ENCODE assay signal across 12 cellular contexts in genomic region chr16:57358527-57359095, GRCh38. TPM values are rescaled to one million over a fixed set of nuclear protein-coding genes. Genes with fewer than 3 reads are reported as not detected.
DNase-seq lines count a peak whose midpoint lies in the region; ATAC-seq and TF ChIP-seq lines count a peak whose summit lies in the region.
"Had no signal": no experiment of that assay in that cellular context is flagged by ENCODE, and none has a peak within 500 bp of the region (broad histone marks: within the 10 kb centered on the region; RNA-seq: fewer than 3 reads in every experiment).

Gene CCL22, plus strand, starts transcription at chr16:57358783. Its CDS starts 34 bp downstream, at chr16:57358817.

- RAD21 ChIA-PET in HCT116 (lab: Charles Lee; ENCODE audit: low non-redundant PET in 1 of 2, low total read pairs in 2 of 2, uncharacterized antibody in 2 of 2, unreplicated experiment in 2 of 2), result no interaction called here

- intact Hi-C loops in HCT116 (cut with micrococcal nuclease), result no loop called here

- no peak within 1 kb of the TSS for H3K4me3 Mint-ChIP-seq in stimulated activated effector memory CD8-positive, alpha-beta T cell treated with anti-CD3 and anti-CD28 coated beads, Interleukin-12 subunit alpha, Interleukin-12 subunit beta, amount 100 ng/mL, for 72 hours

- H3K79me1 ChIP-seq in mesendoderm (ENCODE audit: low read length), result no peaks in the 10 kb centered on the region

- no peak for TF ChIP-seq CTCF in HCT116 (IDR thresholded peaks at IDR 0.05 in 2 of 3, conservative IDR thresholded peaks at IDR 0.05 in 1 of 3; ENCODE audit: borderline replicate concordance in 1 of 3, insufficient read depth in 1 of 3, low read depth in 2 of 3, low read length in 2 of 3)

- H3K23ac ChIP-seq in mesendoderm (ENCODE audit: low read length), result no peak within 1 kb of the TSS

- H4K8ac ChIP-seq in mesendoderm (ENCODE audit: low read depth, low read length), result no peak within 1 kb of the TSS

- peak; percentile 64 for ATAC-seq in HCT116
- ATAC-seq in stimulated activated effector memory CD8-positive, alpha-beta T cell treated with anti-CD3 and anti-CD28 coated beads, Interleukin-12 subunit alpha, Interleukin-12 subunit beta, amount 100 ng/mL, for 72 hours, result peak; percentile 75

- no peak within 1 kb of the TSS for H2AFZ ChIP-seq in HCT116 (ENCODE audit: low read depth, low read length, poor library complexity, severe bottlenecking)

- no peak for TF ChIP-seq POLR2A in HCT116 (IDR thresholded peaks at IDR 0.05; ENCODE audit: borderline replicate concordance, extremely low read depth, insufficient read depth, insufficient read length)

- POLR2A ChIA-PET in HCT116 (lab: Charles Lee), result no interaction called here

- H3K27ac ChIP-seq in HCT116 (ENCODE audit: low read depth, low read length) (no peak within 1 kb of the TSS), mesendoderm (ENCODE audit: low read depth, low read length) (no peak within 1 kb of the TSS)
- H3K27ac ChIP-seq: sigmoid colon, thoracic aorta had no signal

- no peaks in the 10 kb centered on the region for H3K9me3 Mint-ChIP-seq in stimulated activated effector memory CD8-positive, alpha-beta T cell treated with anti-CD3 and anti-CD28 coated beads, Interleukin-12 subunit alpha, Interleukin-12 subunit beta, amount 100 ng/mL, for 72 hours

- BruUV-seq in HCT116 (replicated peaks; lab: Mats Ljungman, UMichigan), result no TSS peak

- H3K4ac ChIP-seq in mesendoderm (ENCODE audit: low read depth, low read length), result no peak within 1 kb of the TSS

- H3K36me3 Mint-ChIP-seq in stimulated activated effector memory CD8-positive, alpha-beta T cell treated with anti-CD3 and anti-CD28 coated beads, Interleukin-12 subunit alpha, Interleukin-12 subunit beta, amount 100 ng/mL, for 72 hours, result peaks cover 12% of the 10 kb centered on the region

- no peaks in the 10 kb centered on the region for H3K9me3 ChIP-seq in HCT116 (ENCODE audit: control insufficient read depth in 1 of 2, insufficient read depth in 1 of 2, low read depth in 1 of 2, low read length in 2 of 2)
- H3K9me3 ChIP-seq: sigmoid colon, thoracic aorta had no signal

- H3K4me1 Mint-ChIP-seq in stimulated activated effector memory CD8-positive, alpha-beta T cell treated with anti-CD3 and anti-CD28 coated beads, Interleukin-12 subunit alpha, Interleukin-12 subunit beta, amount 100 ng/mL, for 72 hours, result peaks cover 12% of the 10 kb centered on the region

- H2BK120ac ChIP-seq in mesendoderm (ENCODE audit: low read depth, low read length), result no peak within 1 kb of the TSS

- H2AK5ac ChIP-seq in mesendoderm (ENCODE audit: low read length), result no peak within 1 kb of the TSS

- H3K4me1 ChIP-seq in HCT116 (ENCODE audit: control insufficient read depth in 1 of 2, insufficient read depth in 2 of 2, low read length in 2 of 2) (peaks cover 0 to 7% of the 10 kb centered on the region in 2 experiments; a peak in 2 of 4 replicates), mesendoderm (ENCODE audit: control insufficient read depth, low read depth, low read length) (no peaks in the 10 kb centered on the region)
- H3K4me1 ChIP-seq: sigmoid colon had no signal

- CTCF ChIA-PET in HCT116 (lab: Charles Lee), result no interaction called here

- no peaks in the 10 kb centered on the region for H3K9me2 ChIP-seq in HCT116 (ENCODE audit: insufficient read depth)

- H3K18ac ChIP-seq in mesendoderm (ENCODE audit: low read length), result no peak within 1 kb of the TSS

- H3K56ac ChIP-seq in mesendoderm (ENCODE audit: low read length), result no peak within 1 kb of the TSS

- TF ChIP-seq RAD21 in HCT116 (IDR thresholded peaks at IDR 0.05; ENCODE audit: low read depth), result no peak

- DNase-seq in activated effector memory CD4-positive, alpha-beta T cell treated with anti-CD3 and anti-CD28 coated beads, Interleukin-2, amount 50 U/mL, for 16 hours, result peak; percentile 44
- DNase-seq in activated effector memory CD4-positive, alpha-beta T cell treated with Interleukin-2 at 50 U/mL for 16 hours, result no peak
- no peak for DNase-seq in HCT116 (ENCODE audit: low read depth, low spot score)
- DNase-seq in SKM-1 (lab: John Stamatoyannopoulos, UW; ENCODE audit: unreplicated experiment), result peak; percentile 52
- DNase-seq in stimulated activated effector memory CD8-positive, alpha-beta T cell treated with anti-CD3 and anti-CD28 coated beads, Interleukin-12 subunit alpha, Interleukin-12 subunit beta, amount 100 ng/mL, for 72 hours (ENCODE audit: low spot score in 2 of 2), result no peak
- DNase-seq in mesendoderm, result no peak
- DNase-seq in HUDEP-2 (lab: John Stamatoyannopoulos, UW; ENCODE audit: unreplicated experiment in 76 of 76), result no peak
- no peak for DNase-seq in NCI-H526 (lab: John Stamatoyannopoulos, UW)
- DNase-seq: H7, sigmoid colon had no signal

- no peaks in the 10 kb centered on the region for H4K20me1 ChIP-seq in HCT116 (ENCODE audit: insufficient read depth)

- no peaks in the 10 kb centered on the region for H3K27me3 ChIP-seq in HCT116 (ENCODE audit: insufficient read depth, low read length)
- H3K27me3 ChIP-seq in mesendoderm (ENCODE audit: insufficient read depth, low read length, poor library complexity), result no peaks in the 10 kb centered on the region
- H3K27me3 ChIP-seq: sigmoid colon had no signal

- no peak within 1 kb of the TSS for H2BK15ac ChIP-seq in mesendoderm (replicated peaks; ENCODE audit: low read depth)

- no peak within 1 kb of the TSS for H3K9ac ChIP-seq in HCT116 (ENCODE audit: low read length)
- no peak within 1 kb of the TSS for H3K9ac ChIP-seq in mesendoderm (ENCODE audit: low read length)

- H3K4me3 ChIP-seq in HCT116 (replicated peaks in 1 of 2; ENCODE audit: low read depth in 1 of 2, low read length in 2 of 2), result no peak within 1 kb of the TSS
- no peak within 1 kb of the TSS for H3K4me3 ChIP-seq in mesendoderm (ENCODE audit: low read length)
- H3K4me3 ChIP-seq: sigmoid colon, thoracic aorta had no signal

- no CpG with 5 or more reads among the region's 9 CpGs for WGBS in mesendoderm (ENCODE audit: extremely low coverage, insufficient coverage, low lambda C conversion rate)

- H3K27ac Mint-ChIP-seq in stimulated activated effector memory CD8-positive, alpha-beta T cell treated with anti-CD3 and anti-CD28 coated beads, Interleukin-12 subunit alpha, Interleukin-12 subunit beta, amount 100 ng/mL, for 72 hours, result peak within 1 kb of the TSS; percentile 81

- no peak within 1 kb of the TSS for H2BK5ac ChIP-seq in mesendoderm (ENCODE audit: low read length)

- H3K4me2 ChIP-seq in HCT116 (ENCODE audit: low read length), result peak within 1 kb of the TSS; percentile 41
- no peak within 1 kb of the TSS for H3K4me2 ChIP-seq in mesendoderm (ENCODE audit: low read length)

- H3K36me3 ChIP-seq in HCT116 (ENCODE audit: control insufficient read depth in 1 of 2, insufficient read depth in 2 of 2, low read length in 2 of 2), result no peaks in the 10 kb centered on the region
- H3K36me3 ChIP-seq in mesendoderm (ENCODE audit: control insufficient read depth, insufficient read depth, low read length), result no peaks in the 10 kb centered on the region
- H3K36me3 ChIP-seq: sigmoid colon, thoracic aorta had no signal

- no peak within 1 kb of the TSS for H4K5ac ChIP-seq in mesendoderm (ENCODE audit: low read length)

- no peaks in the 10 kb centered on the region for H3K79me2 ChIP-seq in HCT116 (ENCODE audit: insufficient read depth, low read length)
- H3K79me2 ChIP-seq in mesendoderm (ENCODE audit: control insufficient read depth, insufficient read depth, low read length), result no peaks in the 10 kb centered on the region

TF ChIP-seq in HCT116, 20 proteins besides CTCF, POLR2A, EP300 and RAD21 (continues in another document):
- TF ChIP-seq CBX3 (IDR thresholded peaks at IDR 0.05; ENCODE audit: low read depth) (no peak), SP1 (IDR thresholded peaks at IDR 0.05; ENCODE audit: low read depth) (no peak), REST (IDR thresholded peaks at IDR 0.05; ENCODE audit: low read depth) (no peak), ZNF274 (IDR thresholded peaks at IDR 0.05; ENCODE audit: low read depth, low read length) (no peak), POLR2AphosphoS5 (IDR thresholded peaks at IDR 0.05; ENCODE audit: low read depth, low read length) (no peak), EZH2phosphoT487 (IDR thresholded peaks at IDR 0.05; ENCODE audit: borderline replicate concordance) (no peak), YY1 (IDR thresholded peaks at IDR 0.05; ENCODE audit: extremely low read depth, insufficient replicate concordance, low read depth, low read length) (no peak), EGR1 (IDR thresholded peaks at IDR 0.05; ENCODE audit: low read depth) (no peak), FOSL1 (IDR thresholded peaks at IDR 0.05; ENCODE audit: low read depth) (no peak), TCF7L2 (IDR thresholded peaks at IDR 0.05; ENCODE audit: borderline replicate concordance, extremely low read depth, insufficient read depth, insufficient read length) (no peak), ATF3 (IDR thresholded peaks at IDR 0.05) (no peak), ZFX (IDR thresholded peaks at IDR 0.05) (no peak)

RNA-seq across cellular contexts. Expression of gene CCL22, which starts in this region (rescaled TPM):
- total RNA-seq in HCT116 (2021; ENCODE audit: unreplicated experiment), result 0.66 TPM
- polyA plus RNA-seq in HCT116 (2012), result 0.01 and 0.05 TPM in 2 replicates
- 0.03 TPM for polyA plus RNA-seq in mesendoderm (2013, experiment 1 of 2)
- polyA plus RNA-seq in mesendoderm (2013, experiment 2 of 2), result 0.01 TPM
- total RNA-seq: H7, sigmoid colon, thoracic aorta had no signal
- polyA plus RNA-seq: BJ had no signal

Comparison
In these comparisons a context has a peak if more than half of its experiments do, and no peak if none do; other contexts are left out.
1. DNase-seq: peak in activated effector memory CD4-positive, alpha-beta T cell treated with anti-CD3 and anti-CD28 coated beads, Interleukin-2, amount 50 U/mL, for 16 hours (single experiment) and SKM-1 (single experiment); none in activated effector memory CD4-positive, alpha-beta T cell treated with Interleukin-2 at 50 U/mL for 16 hours (single experiment), HCT116 (single experiment), stimulated activated effector memory CD8-positive, alpha-beta T cell treated with anti-CD3 and anti-CD28 coated beads, Interleukin-12 subunit alpha, Interleukin-12 subunit beta, amount 100 ng/mL, for 72 hours (0 of 2), mesendoderm (single experiment), HUDEP-2 (0 of 76) and NCI-H526 (0 of 2).
2. Peak in ATAC-seq and H3K4me2 ChIP-seq in HCT116; RNA of the gene not detected or under 1 TPM.